In the genomic region with DNA sequence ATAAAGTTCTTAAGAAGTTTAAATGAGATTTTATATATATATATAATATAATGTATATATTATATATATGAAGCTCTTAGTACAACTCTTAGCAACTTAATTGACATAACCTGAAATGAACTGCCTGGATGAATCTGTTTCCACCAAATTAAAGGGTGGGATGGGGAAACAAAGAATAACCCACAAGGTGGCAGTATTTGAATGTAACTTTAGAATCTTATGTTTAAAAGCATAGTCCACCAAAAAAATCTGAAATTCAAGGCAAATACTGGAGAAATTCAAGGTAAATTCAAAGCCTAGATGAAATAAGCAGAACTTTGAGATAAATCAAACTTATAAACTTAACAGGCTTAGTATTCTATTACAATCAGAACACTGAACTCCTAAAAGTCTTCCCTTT, we compare ENCODE assay signal across 9 cellular contexts. TPM values are rescaled to one million over a fixed set of nuclear protein-coding genes. Genes with fewer than 3 reads are reported as not detected.
DNase-seq lines count a peak whose midpoint lies in the region; ATAC-seq and TF ChIP-seq lines count a peak whose summit lies in the region.
"Had no signal": no experiment of that assay in that cellular context is flagged by ENCODE, and none has a peak within 500 bp of the region (broad histone marks: within the 10 kb centered on the region; RNA-seq: fewer than 3 reads in every experiment).

No MANE protein-coding gene starts in this region.

- peaks cover 5 to 16% (median 6%) of the 10 kb centered on the region in 4 donors for H3K4me1 Mint-ChIP-seq in CD4-positive, CD25-positive, alpha-beta regulatory T cell

- no peaks in the 10 kb centered on the region for H3K27me3 ChIP-seq in CD4-positive, CD25-positive, alpha-beta regulatory T cell (ENCODE audit: control insufficient read depth, insufficient read depth, low read length)
- no peaks in the 10 kb centered on the region for H3K27me3 ChIP-seq in HL-60 (ENCODE audit: insufficient read depth, poor library complexity, severe bottlenecking)

- no peak overlapping the region for H3K4me3 Mint-ChIP-seq in CD4-positive, CD25-positive, alpha-beta regulatory T cell

- no peak for ATAC-seq in CD4-positive, CD25-positive, alpha-beta regulatory T cell (ENCODE audit: low read depth in 2 of 2)
- ATAC-seq in GM21619 (IDR thresholded peaks at IDR 0.05; ENCODE audit: unreplicated experiment), result no peak

- peaks cover 10% of the 10 kb centered on the region for H3K27me3 Mint-ChIP-seq in CD4-positive, CD25-positive, alpha-beta regulatory T cell

- no peak overlapping the region for H3K27ac Mint-ChIP-seq in CD4-positive, CD25-positive, alpha-beta regulatory T cell

- TF ChIP-seq CTCF in HL-60 (IDR thresholded peaks at IDR 0.05; ENCODE audit: insufficient read depth, low read length), result peak; percentile 16

- peaks cover 0 to 2% (median 0%) of the 10 kb centered on the region in 7 donors for H3K9me3 Mint-ChIP-seq in CD4-positive, CD25-positive, alpha-beta regulatory T cell

- no peaks in the 10 kb centered on the region for H3K36me3 Mint-ChIP-seq in CD4-positive, CD25-positive, alpha-beta regulatory T cell

- H3K4me1 ChIP-seq in CD4-positive, CD25-positive, alpha-beta regulatory T cell (ENCODE audit: control insufficient read depth, insufficient read depth, low read length, poor library complexity, severe bottlenecking), result peaks cover 13% of the 10 kb centered on the region

- no peaks in the 10 kb centered on the region for H3K36me3 ChIP-seq in CD4-positive, CD25-positive, alpha-beta regulatory T cell (ENCODE audit: control insufficient read depth, insufficient read depth, low read length)

- H3K9me3 ChIP-seq in CD4-positive, CD25-positive, alpha-beta regulatory T cell (ENCODE audit: control insufficient read depth in 2 of 2, low read length in 2 of 2), result no peaks in the 10 kb centered on the region

- H3K4me3 ChIP-seq in CD4-positive, CD25-positive, alpha-beta regulatory T cell (ENCODE audit: low read depth, low read length), result no peak overlapping the region
- H3K4me3 ChIP-seq in HL-60 (replicated peaks; ENCODE audit: insufficient read depth, low read length), result no peak overlapping the region

- H3K27ac ChIP-seq in CD4-positive, CD25-positive, alpha-beta regulatory T cell (ENCODE audit: insufficient read depth, low read length, poor library complexity, severe bottlenecking), result no peak overlapping the region
- H3K27ac ChIP-seq in HL-60 (replicated peaks), result no peak overlapping the region
- H3K27ac ChIP-seq: epithelial cell of prostate had no signal

- DNase-seq in CD4-positive, CD25-positive, alpha-beta regulatory T cell, result peak in 2 of 3 donors; percentile 24 to 40
- DNase-seq in HL-60 (ENCODE audit: low read depth in 1 of 2, low spot score in 1 of 2) (peak in 1 of 2 experiments; percentile 9), SK-N-DZ (ENCODE audit: low spot score) (peak; percentile 55), germinal center (ENCODE audit: low spot score) (peak; percentile 32)
- DNase-seq in activated naive CD4-positive, alpha-beta T cell treated with anti-CD3 and anti-CD28 coated beads, Interleukin-2, amount 50 U/mL, for 16 hours, result no peak
- no peak for DNase-seq in activated T-cell treated with anti-CD3 and anti-CD28 coated beads, Interleukin-2, amount 50 U/mL, for 1 hour
- DNase-seq in stimulated activated CD4-positive, alpha-beta T cell treated with anti-CD3 and anti-CD28 coated beads, Interleukin-1b, Interleukin-23, amount 100 ng/mL, for 48 hours, result no peak

RNA-seq across cellular contexts. Expression of a gene that starts 4.4 kb away (rescaled TPM):
- total RNA-seq in CD4-positive, CD25-positive, alpha-beta regulatory T cell, result 29.2 TPM
- polyA plus RNA-seq in CD4-positive, CD25-positive, alpha-beta regulatory T cell, result 10 to 100 TPM; 22.2 to 26.9 (median 22.6) TPM
- polyA plus RNA-seq in SK-N-DZ (2014; cell fraction: cytosol; rRNA removed), result 16.3 and 17.5 TPM in 2 replicates
- 19.1 and 24.0 TPM in 2 replicates for polyA plus RNA-seq in SK-N-DZ (2014; cell fraction: nucleus; rRNA removed)

Comparison
In these comparisons a context has a peak if more than half of its experiments do, and no peak if none do; other contexts are left out.
1. DNase-seq: peak in CD4-positive, CD25-positive, alpha-beta regulatory T cell (2 of 3), SK-N-DZ (single experiment) and germinal center (single experiment); none in activated naive CD4-positive, alpha-beta T cell treated with anti-CD3 and anti-CD28 coated beads, Interleukin-2, amount 50 U/mL, for 16 hours (single experiment), activated T-cell treated with anti-CD3 and anti-CD28 coated beads, Interleukin-2, amount 50 U/mL, for 1 hour (single experiment) and stimulated activated CD4-positive, alpha-beta T cell treated with anti-CD3 and anti-CD28 coated beads, Interleukin-1b, Interleukin-23, amount 100 ng/mL, for 48 hours (single experiment).